In the genomic region with DNA sequence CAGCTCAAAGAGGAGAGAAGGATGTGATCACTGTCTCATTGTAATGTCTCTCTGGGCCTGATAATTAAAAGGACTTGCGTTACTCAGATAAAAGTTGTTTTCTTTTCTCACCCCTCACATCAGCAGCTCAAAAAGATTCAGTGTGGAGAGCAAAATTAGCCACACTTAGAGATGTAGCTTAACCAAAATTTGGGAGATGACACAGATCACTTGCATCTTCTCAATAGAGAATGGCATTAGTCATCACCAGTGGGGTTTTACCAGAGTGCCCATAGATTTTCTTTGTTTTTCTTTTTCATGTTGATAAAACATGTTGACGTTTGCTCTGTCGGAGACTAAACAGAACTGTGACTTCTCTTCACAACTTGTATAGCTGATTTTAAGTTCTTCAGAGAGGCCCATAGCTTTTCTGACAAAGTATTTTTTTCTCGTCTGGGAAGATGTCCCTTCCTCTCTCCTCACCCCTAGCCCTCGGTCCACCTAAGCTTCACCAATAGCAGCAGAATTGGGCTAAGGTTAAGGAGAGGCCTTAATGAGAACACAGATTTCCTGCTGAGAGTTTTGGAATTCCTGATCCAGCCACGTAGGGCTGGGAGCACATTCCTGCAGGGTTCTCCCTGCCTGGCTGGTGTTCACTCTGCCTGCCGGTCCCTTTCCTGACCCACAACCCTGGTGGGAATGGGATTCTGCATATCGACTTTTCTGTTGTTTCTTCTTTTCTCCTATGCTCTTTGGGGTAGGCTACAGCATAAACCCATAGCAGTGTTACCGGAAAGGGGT, we compare ENCODE assay signal across 23 cellular contexts.
"Had no signal": no experiment of that assay in that cellular context is flagged by ENCODE, and none has a peak within 500 bp of the region (broad histone marks: within the 10 kb centered on the region; RNA-seq: fewer than 3 reads in every experiment).

No MANE protein-coding gene starts in this region.

- H3K9me3 Mint-ChIP-seq: activated CD4-positive, alpha-beta memory T cell treated with anti-CD3 and anti-CD28 coated beads, Interleukin-2, amount 10 ng/mL, durations not matched to agents 7 days and 5 days; natural killer cell; stimulated activated naive B cell treated with anti-CD40 and anti-IgM and Interleukin-4, amounts not matched to agents 10 μg/mL and 1 μg/mL and 100 μg/mL, for 72 hours had no signal

- ATAC-seq: left cardiac atrium; natural killer cell; stimulated activated naive B cell treated with anti-CD40 and anti-IgM and Interleukin-4, amounts not matched to agents 10 μg/mL and 1 μg/mL and 100 μg/mL, for 72 hours had no signal

- H3K4me3 Mint-ChIP-seq: activated CD4-positive, alpha-beta memory T cell treated with anti-CD3 and anti-CD28 coated beads, Interleukin-2, amount 10 ng/mL, durations not matched to agents 7 days and 5 days; activated naive CD8-positive, alpha-beta T cell; brain; immature natural killer cell; natural killer cell; stimulated activated naive B cell treated with anti-CD40 and anti-IgM and Interleukin-4, amounts not matched to agents 10 μg/mL and 1 μg/mL and 100 μg/mL, for 72 hours had no signal

- H3K36me3 ChIP-seq: colonic mucosa, spleen, thyroid gland had no signal

- H3K36me3 Mint-ChIP-seq: activated naive CD8-positive, alpha-beta T cell; brain; immature natural killer cell; natural killer cell; stimulated activated naive B cell treated with anti-CD40 and anti-IgM and Interleukin-4, amounts not matched to agents 10 μg/mL and 1 μg/mL and 100 μg/mL, for 72 hours had no signal

- H3K4me1 Mint-ChIP-seq: immature natural killer cell; stimulated activated naive B cell treated with anti-CD40 and anti-IgM and Interleukin-4, amounts not matched to agents 10 μg/mL and 1 μg/mL and 100 μg/mL, for 72 hours had no signal

- H3K9me3 ChIP-seq: colonic mucosa, spleen, thyroid gland had no signal

- H3K4me3 ChIP-seq: colonic mucosa, spleen, thyroid gland had no signal

- H3K9ac ChIP-seq: parathyroid adenoma had no signal

- H3K27ac Mint-ChIP-seq: activated CD4-positive, alpha-beta memory T cell treated with anti-CD3 and anti-CD28 coated beads, Interleukin-2, amount 10 ng/mL, durations not matched to agents 7 days and 5 days; activated naive CD8-positive, alpha-beta T cell; brain; immature natural killer cell; natural killer cell; stimulated activated naive B cell treated with anti-CD40 and anti-IgM and Interleukin-4, amounts not matched to agents 10 μg/mL and 1 μg/mL and 100 μg/mL, for 72 hours had no signal

- H3K27ac ChIP-seq: colonic mucosa, parathyroid adenoma, spleen, thyroid gland had no signal

- H2AFZ ChIP-seq: parathyroid adenoma had no signal

- H3K4me1 ChIP-seq: colonic mucosa, parathyroid adenoma, spleen, thyroid gland had no signal

- H3K27me3 ChIP-seq: colonic mucosa, thyroid gland had no signal

- DNase-seq: activated CD4-positive, alpha-beta memory T cell treated with anti-CD3 and anti-CD28 coated beads, Interleukin-2, amount 10 ng/mL, durations not matched to agents 7 days and 5 days; activated CD4-positive, alpha-beta T cell treated with anti-CD3 and anti-CD28 coated beads for 4 hours; activated effector memory CD4-positive, alpha-beta T cell treated with Interleukin-2 at 50 U/mL for 16 hours; activated T-cell treated with anti-CD3 and anti-CD28 coated beads, Interleukin-2, amount 50 U/mL, for 1 hour; central memory CD4-positive, alpha-beta T cell; colonic mucosa; erythroblast; foreskin melanocyte; glutamatergic neuron; hypothalamus; immature natural killer cell; left cardiac atrium; mesenchymal stem cell; natural killer cell; spleen; stimulated activated CD4-positive, alpha-beta T cell treated with anti-CD3 and anti-CD28 coated beads, Interleukin-4, amount 100 ng/mL, for 4 hours; stimulated activated naive B cell treated with anti-CD40 and anti-IgM and Interleukin-4, amounts not matched to agents 10 μg/mL and 1 μg/mL and 100 μg/mL, for 72 hours; SW 1271; T-helper 2 cell; thyroid gland had no signal
